In the genomic region with DNA sequence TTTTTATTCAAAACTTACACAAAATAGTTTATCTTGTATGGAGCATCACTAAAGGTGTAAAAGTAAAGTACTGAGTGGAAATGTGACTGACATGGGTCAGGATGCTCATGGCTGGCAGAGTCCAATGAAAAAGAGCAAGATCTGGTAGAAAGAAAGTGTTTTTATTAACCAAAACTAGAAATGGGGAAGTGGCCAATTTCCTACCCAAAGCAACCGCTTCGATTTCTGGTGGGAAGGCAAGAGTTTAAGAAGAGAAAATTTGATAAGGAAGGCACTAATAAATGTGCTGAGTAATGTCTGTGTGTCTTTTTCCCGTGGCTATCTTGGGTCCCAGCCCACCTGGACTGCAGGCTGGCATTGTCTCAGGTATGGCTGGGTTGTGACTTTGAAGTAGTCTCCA, we compare ENCODE assay signal across 25 cellular contexts.
"Had no signal": no experiment of that assay in that cellular context is flagged by ENCODE, and none has a peak within 500 bp of the region (broad histone marks: within the 10 kb centered on the region; RNA-seq: fewer than 3 reads in every experiment).

No MANE protein-coding gene starts in this region.

- H3K36me3 Mint-ChIP-seq: activated naive CD4-positive, alpha-beta T cell treated with anti-CD3 and anti-CD28 coated beads, Interleukin-2, amount 10 ng/mL, durations not matched to agents 7 days and 5 days; activated naive CD8-positive, alpha-beta T cell treated with anti-CD3 and anti-CD28 coated beads, Interleukin-2, amount 10 ng/mL, durations not matched to agents 7 days and 5 days; brain; mesothelial cell of epicardium; naive B cell had no signal

- DNase-seq: activated CD4-positive, alpha-beta T cell treated with anti-CD3 and anti-CD28 coated beads for 48 hours; activated CD4-positive, alpha-beta T cell treated with anti-CD3 and anti-CD28 coated beads, Interleukin-2, amount 50 U/mL, for 48 hours; activated CD8-positive, alpha-beta memory T cell treated with anti-CD3 and anti-CD28 coated beads for 24 hours; activated effector memory CD4-positive, alpha-beta T cell treated with anti-CD3 and anti-CD28 coated beads, Interleukin-2, amount 50 U/mL, for 16 hours; activated naive CD4-positive, alpha-beta T cell treated with anti-CD3 and anti-CD28 coated beads, Interleukin-2, amount 10 ng/mL, durations not matched to agents 7 days and 5 days; activated naive CD8-positive, alpha-beta T cell treated with anti-CD3 and anti-CD28 coated beads, Interleukin-2, amount 10 ng/mL, durations not matched to agents 7 days and 5 days; cerebellar nuclear complex; colonic mucosa; dorsolateral prefrontal cortex; effector memory CD4-positive, alpha-beta T cell; erythroblast; gastrocnemius medialis; glutamatergic neuron; left cardiac atrium; naive B cell; ovary; right lobe of liver; stimulated activated CD4-positive, alpha-beta T cell treated with anti-CD3 and anti-CD28 coated beads, Interleukin-2, amount 100 ng/mL, for 48 hours; stimulated activated naive CD4-positive, alpha-beta T cell treated with Interleukin-2 at 50 U/mL for 16 hours; WERI-Rb-1 had no signal

- H3K9me3 Mint-ChIP-seq: activated naive CD4-positive, alpha-beta T cell treated with anti-CD3 and anti-CD28 coated beads, Interleukin-2, amount 10 ng/mL, durations not matched to agents 7 days and 5 days; activated naive CD8-positive, alpha-beta T cell treated with anti-CD3 and anti-CD28 coated beads, Interleukin-2, amount 10 ng/mL, durations not matched to agents 7 days and 5 days; activated T-helper 1 cell treated with anti-CD3 and anti-CD28 coated beads, Interleukin-12 subunit alpha, Interleukin-12 subunit beta, Interleukin-2, Interleukin-4 antibody, amounts not matched to agents 30 ng/mL and 10 ng/mL and 1 ng/mL, durations not matched to agents 14 hours and 24 hours and 36 hours; mesothelial cell of epicardium had no signal

- H3K4me1 Mint-ChIP-seq: activated naive CD4-positive, alpha-beta T cell treated with anti-CD3 and anti-CD28 coated beads, Interleukin-2, amount 10 ng/mL, durations not matched to agents 7 days and 5 days; activated naive CD8-positive, alpha-beta T cell treated with anti-CD3 and anti-CD28 coated beads, Interleukin-2, amount 10 ng/mL, durations not matched to agents 7 days and 5 days; brain; mesothelial cell of epicardium; naive B cell had no signal

- H3K4me3 Mint-ChIP-seq: activated naive CD4-positive, alpha-beta T cell treated with anti-CD3 and anti-CD28 coated beads, Interleukin-2, amount 10 ng/mL, durations not matched to agents 7 days and 5 days; activated naive CD8-positive, alpha-beta T cell treated with anti-CD3 and anti-CD28 coated beads, Interleukin-2, amount 10 ng/mL, durations not matched to agents 7 days and 5 days; activated T-helper 1 cell treated with anti-CD3 and anti-CD28 coated beads, Interleukin-12 subunit alpha, Interleukin-12 subunit beta, Interleukin-2, Interleukin-4 antibody, amounts not matched to agents 30 ng/mL and 10 ng/mL and 1 ng/mL, durations not matched to agents 14 hours and 24 hours and 36 hours; brain; mesothelial cell of epicardium; naive B cell had no signal

- H3K27ac Mint-ChIP-seq: activated naive CD4-positive, alpha-beta T cell treated with anti-CD3 and anti-CD28 coated beads, Interleukin-2, amount 10 ng/mL, durations not matched to agents 7 days and 5 days; activated naive CD8-positive, alpha-beta T cell treated with anti-CD3 and anti-CD28 coated beads, Interleukin-2, amount 10 ng/mL, durations not matched to agents 7 days and 5 days; activated T-helper 1 cell treated with anti-CD3 and anti-CD28 coated beads, Interleukin-12 subunit alpha, Interleukin-12 subunit beta, Interleukin-2, Interleukin-4 antibody, amounts not matched to agents 30 ng/mL and 10 ng/mL and 1 ng/mL, durations not matched to agents 14 hours and 24 hours and 36 hours; brain; mesothelial cell of epicardium; naive B cell; progenitor cell of endocrine pancreas had no signal

- H3K27me3 Mint-ChIP-seq: activated naive CD4-positive, alpha-beta T cell treated with anti-CD3 and anti-CD28 coated beads, Interleukin-2, amount 10 ng/mL, durations not matched to agents 7 days and 5 days; activated naive CD8-positive, alpha-beta T cell treated with anti-CD3 and anti-CD28 coated beads, Interleukin-2, amount 10 ng/mL, durations not matched to agents 7 days and 5 days; naive B cell; progenitor cell of endocrine pancreas had no signal

- FAIRE-seq: keratinocyte had no signal
